Comparison of ENCODE assay signal across 8 cellular contexts in genomic region chr6:47733879-47734558, GRCh38. TPM values are rescaled to one million over a fixed set of nuclear protein-coding genes. Genes with fewer than 3 reads are reported as not detected.
A peak's percentile ranks its signal among the peaks of the same experiment; 100 is the strongest.
DNase-seq lines count a peak whose midpoint lies in the region; ATAC-seq, FAIRE-seq and TF ChIP-seq lines count a peak whose summit lies in the region.

No MANE protein-coding gene starts in this region.

- H3F3A ChIP-seq in GM23248 (ENCODE audit: insufficient read depth): peaks cover 4% of the 10 kb centered on the region; the same call in 1 of the 2 replicates

- H2AFZ ChIP-seq in GM23248: no peak overlapping the region

- H3K36me3 ChIP-seq in GM23248 (ENCODE audit: low read depth): no peaks in the 10 kb centered on the region
- no peaks in the 10 kb centered on the region for H3K36me3 ChIP-seq in suprapubic skin
- no peaks in the 10 kb centered on the region for H3K36me3 ChIP-seq in aorta (ENCODE audit: control insufficient read depth in 1 of 2, insufficient read depth in 2 of 2, low read length in 1 of 2)

- TF ChIP-seq CTCF in suprapubic skin (IDR thresholded peaks at IDR 0.05): peak; percentile 24 to 26

- no peak overlapping the region for H3K9ac ChIP-seq in GM23248

- in situ Hi-C loops in GM23248 (cut with MboI): no loop called here

- no peaks in the 10 kb centered on the region for H4K20me1 ChIP-seq in GM23248 (ENCODE audit: insufficient read depth)

- no peak overlapping the region for H3K4me2 ChIP-seq in GM23248 (ENCODE audit: unreplicated experiment)

- no peaks in the 10 kb centered on the region for H3K79me2 ChIP-seq in GM23248 (ENCODE audit: insufficient read depth)

- H3K27ac ChIP-seq in GM23248 (no peak overlapping the region), suprapubic skin (no peak overlapping the region), aorta (ENCODE audit: low read depth in 1 of 2, low read length in 2 of 2) (no peak overlapping the region)

- ATAC-seq in sciatic nerve: no peak
- no peak for ATAC-seq in aorta (ENCODE audit: low FRiP score)

- WGBS in GM23248 (ENCODE audit: low coverage in 1 of 2, low lambda C conversion rate in 2 of 2, missing lambda C conversion rate in 2 of 2), 2 experiments: 4 to 8% methylated on average over 2 of the region's 2 CpGs
- 27% methylated on average over 2 of the region's 2 CpGs for WGBS in suprapubic skin
- 41 to 42% methylated on average over 2 of the region's 2 CpGs for WGBS in aorta, 2 donors

- H3K27me3 ChIP-seq in GM23248 (replicated peaks; ENCODE audit: insufficient read depth) (peaks cover 24% of the 10 kb centered on the region), suprapubic skin (no peaks in the 10 kb centered on the region), aorta (ENCODE audit: control insufficient read depth in 1 of 2, insufficient read depth in 2 of 2, low read length in 1 of 2) (no peaks in the 10 kb centered on the region)

- H3K4me3 ChIP-seq in GM23248 (no peak overlapping the region), suprapubic skin (no peak overlapping the region), aorta (ENCODE audit: low read length in 2 of 2) (no peak overlapping the region)

- FAIRE-seq in endometrium (lab: Jason Lieb, UNC): peak; percentile 12

- DNase-seq in NCI-H1092 (lab: John Stamatoyannopoulos, UW): peak; percentile 3
- DNase-seq in NCI-H1092 treated with DMSO at 0.1 percent for 48 hours (lab: John Stamatoyannopoulos, UW): no peak
- DNase-seq in GM23248: peak; percentile 4
- peak; percentile 22 for DNase-seq in NCI-H1105 treated with DMSO at 0.1 percent for 48 hours (lab: John Stamatoyannopoulos, UW)
- no peak for DNase-seq in suprapubic skin (ENCODE audit: low spot score in 2 of 2)
- DNase-seq in sciatic nerve (ENCODE audit: low spot score): no peak
- no peak for DNase-seq in aorta

- peaks cover 12% of the 10 kb centered on the region; the same call in 1 of the 2 replicates for H3K4me1 ChIP-seq in GM23248 (ENCODE audit: insufficient read depth)
- no peaks in the 10 kb centered on the region for H3K4me1 ChIP-seq in suprapubic skin
- no peaks in the 10 kb centered on the region for H3K4me1 ChIP-seq in aorta (ENCODE audit: control insufficient read depth in 1 of 2, insufficient read depth in 2 of 2, low read length in 2 of 2)

- no peak for TF ChIP-seq EP300 in suprapubic skin (IDR thresholded peaks at IDR 0.05)

- intact Hi-C loops in sciatic nerve (cut with DNase I): no loop called here
- intact Hi-C loops in aorta (cut with DNase I): no loop called here

- no peak for TF ChIP-seq POLR2A in suprapubic skin (IDR thresholded peaks at IDR 0.05)

- H3K9me3 ChIP-seq in GM23248 (ENCODE audit: low read depth) (no peaks in the 10 kb centered on the region), suprapubic skin (no peaks in the 10 kb centered on the region), aorta (ENCODE audit: control insufficient read depth, low read length) (no peaks in the 10 kb centered on the region)

- no peaks in the 10 kb centered on the region for H3K9me2 ChIP-seq in GM23248 (ENCODE audit: insufficient read depth)

RNA-seq across cellular contexts. Expression of gene ADGRF4, which starts 35.6 kb away (rescaled TPM):
- total RNA-seq in GM23248 (2014; rRNA removed; shearing (Covaris generic)): 0.11 TPM in 1 of 2 replicates, not detected in the other
- polyA plus RNA-seq in GM23248 (2016; fragmentation: Nextera tagmentation; extraction: Ambion mirVana) (not detected in 2 replicates), aorta (not detected)
- total RNA-seq in suprapubic skin (10 to 100 TPM; 38.9 to 74.3 (median 45.3) TPM), sciatic nerve (not detected), aorta (not detected)

RNA-seq across cellular contexts. Expression of gene OPN5, which starts 47.8 kb away (rescaled TPM):
- total RNA-seq in GM23248 (2014; rRNA removed; shearing (Covaris generic)): not detected in 2 replicates
- not detected in 2 replicates for polyA plus RNA-seq in GM23248 (2016; fragmentation: Nextera tagmentation; extraction: Ambion mirVana)
- not detected for total RNA-seq in suprapubic skin
- not detected for total RNA-seq in sciatic nerve
- not detected for total RNA-seq in aorta
- polyA plus RNA-seq in aorta: not detected

Comparison
In these comparisons a context has a peak if more than half of its experiments do, and no peak if none do; other contexts are left out.
1. DNase-seq: peak in NCI-H1092 (single experiment), GM23248 (single experiment) and NCI-H1105 treated with DMSO at 0.1 percent for 48 hours (single experiment); none in NCI-H1092 treated with DMSO at 0.1 percent for 48 hours (single experiment), suprapubic skin (0 of 2), sciatic nerve (single experiment) and aorta (0 of 2).
2. RNA of gene ADGRF4, which starts 35.6 kb away (total RNA-seq): 38.9 to 74.3 TPM in suprapubic skin; 0.11 TPM in GM23248, not detected in sciatic nerve (single experiment) and not detected in aorta; every median in the first group is over 10 times any median in the second.